8 cellular contexts compared by ENCODE assay signal in genomic region chr2:64698668-64699444, GRCh38. TPM values are rescaled to one million over a fixed set of nuclear protein-coding genes. Genes with fewer than 3 reads are reported as not detected.
DNase-seq lines count a peak whose midpoint lies in the region; ATAC-seq and TF ChIP-seq lines count a peak whose summit lies in the region.

No MANE protein-coding gene starts in this region.

- DNase-seq in AG10803 (ENCODE audit: low read depth): peak; percentile 86
- no peak for DNase-seq in naive thymus-derived CD4-positive, alpha-beta T cell
- DNase-seq in DMS 273 (lab: John Stamatoyannopoulos, UW; ENCODE audit: unreplicated experiment): no peak
- no peak for DNase-seq in NCI-H187 (lab: John Stamatoyannopoulos, UW)

- no peak for TF ChIP-seq CTCF in AG10803 (conservative IDR thresholded peaks at IDR 0.05; ENCODE audit: low read length)

- H3K36me3 Mint-ChIP-seq in activated T-helper 17 cell treated with anti-CD3 and anti-CD28 coated beads, Interleukin-2, amount 50 U/mL, for 72 hours (ENCODE audit: low read depth): no peaks in the 10 kb centered on the region
- peaks cover 0 to 34% (median 4%) of the 10 kb centered on the region in 5 donors for H3K36me3 Mint-ChIP-seq in naive thymus-derived CD4-positive, alpha-beta T cell

- peaks cover 8 to 12% of the 10 kb centered on the region in 2 donors for H3K4me1 ChIP-seq in naive thymus-derived CD4-positive, alpha-beta T cell (ENCODE audit: control insufficient read depth in 2 of 2, insufficient read depth in 2 of 2, low read length in 2 of 2)

- peak overlapping the region; percentile 73 for H3K4me3 Mint-ChIP-seq in activated T-helper 17 cell treated with anti-CD3 and anti-CD28 coated beads, Interleukin-2, amount 50 U/mL, for 72 hours
- peak overlapping the region in 1 of 10 donors; percentile 80 for H3K4me3 Mint-ChIP-seq in naive thymus-derived CD4-positive, alpha-beta T cell

- peaks cover 32% of the 10 kb centered on the region for H3K4me1 Mint-ChIP-seq in activated T-helper 17 cell treated with anti-CD3 and anti-CD28 coated beads, Interleukin-2, amount 50 U/mL, for 72 hours
- H3K4me1 Mint-ChIP-seq in naive thymus-derived CD4-positive, alpha-beta T cell: peaks cover 21 to 59% (median 41%) of the 10 kb centered on the region in 7 donors

- no peaks in the 10 kb centered on the region for H3K27me3 ChIP-seq in naive thymus-derived CD4-positive, alpha-beta T cell (ENCODE audit: control insufficient read depth in 2 of 2, insufficient read depth in 2 of 2, low read length in 2 of 2)

- no peaks in the 10 kb centered on the region for H3K9me3 ChIP-seq in naive thymus-derived CD4-positive, alpha-beta T cell (ENCODE audit: control insufficient read depth in 2 of 3, low read length in 3 of 3)

- ATAC-seq in GM19025 (IDR thresholded peaks at IDR 0.05; ENCODE audit: low read depth, unreplicated experiment) (peak; percentile 74), HG03103 (IDR thresholded peaks at IDR 0.05; ENCODE audit: low read depth, unreplicated experiment) (peak; percentile 87), HG03025 (IDR thresholded peaks at IDR 0.05; ENCODE audit: low FRiP score, unreplicated experiment) (no peak)
- ATAC-seq in activated T-helper 17 cell treated with anti-CD3 and anti-CD28 coated beads, Interleukin-2, amount 50 U/mL, for 72 hours (replicated peaks): peak; percentile 90
- peak; percentile 76 for ATAC-seq in naive thymus-derived CD4-positive, alpha-beta T cell

- CTCF ChIA-PET in naive thymus-derived CD4-positive, alpha-beta T cell (lab: Charles Lee): no interaction called here

- no peaks in the 10 kb centered on the region for H3K9me3 Mint-ChIP-seq in activated T-helper 17 cell treated with anti-CD3 and anti-CD28 coated beads, Interleukin-2, amount 50 U/mL, for 72 hours
- peaks cover 0 to 4% (median 0%) of the 10 kb centered on the region in 11 donors for H3K9me3 Mint-ChIP-seq in naive thymus-derived CD4-positive, alpha-beta T cell

- no peaks in the 10 kb centered on the region for H3K36me3 ChIP-seq in naive thymus-derived CD4-positive, alpha-beta T cell (ENCODE audit: control insufficient read depth in 2 of 3, insufficient read depth in 3 of 3, low read length in 3 of 3)

- no peak overlapping the region for H3K4me3 ChIP-seq in AG10803 (ENCODE audit: low read length)
- no peak overlapping the region for H3K4me3 ChIP-seq in naive thymus-derived CD4-positive, alpha-beta T cell (ENCODE audit: low read length)

- peak overlapping the region; percentile 87 for H3K27ac Mint-ChIP-seq in activated T-helper 17 cell treated with anti-CD3 and anti-CD28 coated beads, Interleukin-2, amount 50 U/mL, for 72 hours
- H3K27ac Mint-ChIP-seq in naive thymus-derived CD4-positive, alpha-beta T cell: peak overlapping the region in 4 of 9 donors; percentile 2 to 79 (median 36)

- no peak overlapping the region for H3K27ac ChIP-seq in naive thymus-derived CD4-positive, alpha-beta T cell (ENCODE audit: low read depth, low read length)

- intact Hi-C loops in naive thymus-derived CD4-positive, alpha-beta T cell (cut with micrococcal nuclease): loop anchor here (1.0 to 2.0 kb wide), 4 partner anchors 24 to 52 kb away; no protein-coding TSS in a partner anchor

- no peaks in the 10 kb centered on the region for H3K27me3 Mint-ChIP-seq in activated T-helper 17 cell treated with anti-CD3 and anti-CD28 coated beads, Interleukin-2, amount 50 U/mL, for 72 hours
- no peaks in the 10 kb centered on the region for H3K27me3 Mint-ChIP-seq in naive thymus-derived CD4-positive, alpha-beta T cell

- POLR2A ChIA-PET in naive thymus-derived CD4-positive, alpha-beta T cell (lab: Charles Lee): interaction anchor here (4.2 kb wide), 1 partner anchor 46 kb away, joined by 20 read pairs; the partner anchor contains the start of gene SERTAD2

RNA-seq across cellular contexts. Expression of gene SERTAD2, which starts 45.1 kb away (rescaled TPM):
- total RNA-seq in activated T-helper 17 cell treated with anti-CD3 and anti-CD28 coated beads, Interleukin-2, amount 50 U/mL, for 72 hours: 10 to 100 TPM; 11.5 to 30.7 TPM
- total RNA-seq in naive thymus-derived CD4-positive, alpha-beta T cell: 10 to 100 TPM; 34.3 to 43.8 (median 40.1) TPM
- polyA plus RNA-seq in naive thymus-derived CD4-positive, alpha-beta T cell: 1 to 10 TPM; 5.2 to 6.9 TPM
